Comparison of ENCODE assay signal across 11 cellular contexts in the genomic region with DNA sequence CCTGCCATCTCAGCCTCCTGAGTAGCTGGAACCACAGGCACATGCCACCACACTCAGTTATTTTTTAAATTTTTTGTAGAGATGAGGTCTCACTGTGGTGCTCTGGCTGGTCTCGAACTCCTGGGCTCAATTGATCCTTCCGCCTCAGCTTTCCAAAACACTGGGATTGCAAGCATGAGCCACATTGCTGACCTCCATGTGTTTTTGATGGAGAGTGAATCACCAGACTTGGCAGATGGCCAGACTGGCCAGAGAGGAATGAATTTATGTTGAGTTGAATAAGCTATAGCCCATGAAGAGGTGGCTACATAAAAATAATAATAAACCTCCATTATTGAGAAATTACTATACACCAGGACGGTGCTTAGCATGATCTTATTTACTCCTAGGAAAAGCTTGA.
DNase-seq lines count a peak whose midpoint lies in the region; FAIRE-seq and TF ChIP-seq lines count a peak whose summit lies in the region.
"Had no signal": no experiment of that assay in that cellular context is flagged by ENCODE, and none has a peak within 500 bp of the region (broad histone marks: within the 10 kb centered on the region; RNA-seq: fewer than 3 reads in every experiment).

No MANE protein-coding gene starts in this region.

- H3K36me3 ChIP-seq in adrenal gland (replicated peaks in 1 of 2), result no peaks in the 10 kb centered on the region

- WGBS in adrenal gland, 4 donors, result 41 to 64% (median 56%) methylated on average over 3 of the region's 3 CpGs

- no peak overlapping the region for H3K4me3 Mint-ChIP-seq in activated naive CD8-positive, alpha-beta T cell treated with anti-CD3 and anti-CD28 coated beads for 36 hours
- H3K4me3 Mint-ChIP-seq: activated naive CD8-positive, alpha-beta T cell had no signal

- peaks cover 5% of the 10 kb centered on the region for H3K27me3 Mint-ChIP-seq in activated naive CD8-positive, alpha-beta T cell treated with anti-CD3 and anti-CD28 coated beads for 36 hours

- FAIRE-seq in GM12891 (lab: Jason Lieb, UNC), result no peak
- FAIRE-seq in D721Med (lab: Jason Lieb, UNC), result no peak

- TF ChIP-seq POLR2A in adrenal gland (IDR thresholded peaks at IDR 0.05) (no peak), GM12891 (IDR thresholded peaks at IDR 0.05; ENCODE audit: low read depth, low read length) (no peak)

- H3K27ac ChIP-seq in adrenal gland, result no peak overlapping the region

- H3K4me1 Mint-ChIP-seq in activated naive CD8-positive, alpha-beta T cell treated with anti-CD3 and anti-CD28 coated beads for 36 hours, result no peaks in the 10 kb centered on the region

- H3K27me3 ChIP-seq in adrenal gland, result no peaks in the 10 kb centered on the region

- no peak overlapping the region for H3K27ac Mint-ChIP-seq in activated naive CD8-positive, alpha-beta T cell treated with anti-CD3 and anti-CD28 coated beads for 36 hours
- H3K27ac Mint-ChIP-seq: activated naive CD8-positive, alpha-beta T cell had no signal

- intact Hi-C loops in adrenal gland (cut with DNase I), result no loop called here

- DNase-seq in AG09319 (ENCODE audit: extremely low read depth, low read depth) (peak; percentile 52), HS-27A (ENCODE audit: low read depth) (peak; percentile 71), adrenal gland (peak; percentile 33 to 80 (median 49)), hepatic stellate cell (ENCODE audit: low spot score) (peak; percentile 37), GM12891 (ENCODE audit: insufficient read length, low spot score) (no peak), mesenteric fat pad (ENCODE audit: low spot score) (no peak), D721Med (ENCODE audit: insufficient read length, low spot score) (no peak)
- no peak for DNase-seq in activated naive CD8-positive, alpha-beta T cell treated with anti-CD3 and anti-CD28 coated beads for 36 hours
- DNase-seq: activated CD4-positive, CD25-positive, alpha-beta regulatory T cell treated with anti-CD3 and anti-CD28 coated beads, Interleukin-2, amount 50 U/mL, for 72 hours; NCI-H82 had no signal

- H3K36me3 Mint-ChIP-seq in activated naive CD8-positive, alpha-beta T cell treated with anti-CD3 and anti-CD28 coated beads for 36 hours, result no peaks in the 10 kb centered on the region
- H3K36me3 Mint-ChIP-seq: activated naive CD8-positive, alpha-beta T cell had no signal

- H3K4me3 ChIP-seq in adrenal gland, result no peak overlapping the region

- H3K9me3 ChIP-seq in adrenal gland (replicated peaks in 1 of 3), result no peaks in the 10 kb centered on the region

- no peaks in the 10 kb centered on the region for H3K9me3 Mint-ChIP-seq in activated naive CD8-positive, alpha-beta T cell treated with anti-CD3 and anti-CD28 coated beads for 36 hours

- H3K4me1 ChIP-seq in adrenal gland (replicated peaks in 1 of 2), result no peaks in the 10 kb centered on the region

- no peak for TF ChIP-seq CTCF in AG09319 (IDR thresholded peaks at IDR 0.05; ENCODE audit: low read depth, low read length)
- TF ChIP-seq CTCF in adrenal gland (IDR thresholded peaks at IDR 0.05), result no peak
- TF ChIP-seq CTCF in D721Med (IDR thresholded peaks at IDR 0.05; ENCODE audit: insufficient read depth, missing control alignments), result no peak

TF ChIP-seq in GM12891, 5 proteins besides CTCF, POLR2A, EP300 and RAD21:
- TF ChIP-seq TAF1 (IDR thresholded peaks at IDR 0.05; ENCODE audit: low read depth, low read length) (no peak), SPI1 (IDR thresholded peaks at IDR 0.05; ENCODE audit: low read depth, low read length) (no peak), POLR2AphosphoS5 (IDR thresholded peaks at IDR 0.05; ENCODE audit: low read depth, low read length) (no peak)

Comparison
In these comparisons a context has a peak if more than half of its experiments do, and no peak if none do; other contexts are left out.
1. DNase-seq: peak in AG09319 (single experiment), HS-27A (single experiment), adrenal gland (7 of 7) and hepatic stellate cell (single experiment); none in activated naive CD8-positive, alpha-beta T cell treated with anti-CD3 and anti-CD28 coated beads for 36 hours (single experiment), GM12891 (single experiment), mesenteric fat pad (single experiment) and D721Med (single experiment).